ENCODE assay signal across 14 cellular contexts in the genomic region with DNA sequence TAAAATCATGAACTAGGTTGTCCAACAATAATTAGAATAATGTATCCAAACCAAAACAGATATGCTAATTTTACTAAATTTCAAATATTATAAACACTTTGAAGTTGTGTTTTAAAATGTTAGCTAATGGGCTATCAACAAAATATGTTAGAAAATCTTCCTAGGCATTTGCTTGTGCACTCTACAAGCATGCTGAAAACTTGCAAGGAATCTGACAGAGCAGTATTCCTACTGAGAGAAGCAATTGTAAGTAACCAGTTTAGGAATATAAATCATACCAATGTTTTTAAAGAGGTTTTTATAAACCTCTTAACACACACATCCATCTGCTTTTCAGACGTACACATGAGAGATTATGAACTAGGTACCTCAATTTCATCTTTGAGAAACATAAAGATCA.
DNase-seq lines count a peak whose midpoint lies in the region; ATAC-seq, FAIRE-seq and TF ChIP-seq lines count a peak whose summit lies in the region.
"Had no signal": no experiment of that assay in that cellular context is flagged by ENCODE, and none has a peak within 500 bp of the region (broad histone marks: within the 10 kb centered on the region; RNA-seq: fewer than 3 reads in every experiment).

No MANE protein-coding gene starts in this region.

- peaks cover 5% of the 10 kb centered on the region for H3K36me3 ChIP-seq in brain microvascular endothelial cell (replicated peaks)
- H3K36me3 ChIP-seq in kidney (ENCODE audit: control insufficient read depth in 1 of 2, insufficient read depth in 2 of 2, low read length in 2 of 2): no peaks in the 10 kb centered on the region
- H3K36me3 ChIP-seq: HAP-1 had no signal

- no peaks in the 10 kb centered on the region for H3K27me3 Mint-ChIP-seq in activated CD4-positive, alpha-beta memory T cell treated with anti-CD3 and anti-CD28 coated beads for 36 hours
- H3K27me3 Mint-ChIP-seq: CD4-positive, CD25-positive, alpha-beta regulatory T cell had no signal

- H3K4me1 Mint-ChIP-seq in activated CD4-positive, alpha-beta memory T cell treated with anti-CD3 and anti-CD28 coated beads for 36 hours (ENCODE audit: low read depth): no peaks in the 10 kb centered on the region

- no peaks in the 10 kb centered on the region for H3K9me3 ChIP-seq in kidney (ENCODE audit: control insufficient read depth in 1 of 2, low read length in 2 of 2)
- H3K9me3 ChIP-seq: HAP-1 had no signal

- H3K4me3 ChIP-seq in brain microvascular endothelial cell (ENCODE audit: low read depth, low read length) (no peak overlapping the region), kidney (ENCODE audit: low read length in 2 of 2) (no peak overlapping the region)
- H3K4me3 ChIP-seq: HAP-1 had no signal

- H3K4me1 ChIP-seq in kidney (ENCODE audit: control insufficient read depth in 1 of 2, insufficient read depth in 1 of 2, low read depth in 1 of 2, low read length in 2 of 2): peaks cover 0 to 2% of the 10 kb centered on the region in 2 donors

- H3K27ac Mint-ChIP-seq in activated CD4-positive, alpha-beta memory T cell treated with anti-CD3 and anti-CD28 coated beads for 36 hours: no peak overlapping the region
- H3K27ac Mint-ChIP-seq: CD4-positive, CD25-positive, alpha-beta regulatory T cell had no signal

- TF ChIP-seq CTCF in brain microvascular endothelial cell (IDR thresholded peaks at IDR 0.05; ENCODE audit: low read depth, low read length, missing control alignments) (no peak), kidney (IDR thresholded peaks at IDR 0.05; ENCODE audit: borderline replicate concordance, extremely low read depth, insufficient read depth) (no peak)

- no peaks in the 10 kb centered on the region for H3K9me3 Mint-ChIP-seq in activated CD4-positive, alpha-beta memory T cell treated with anti-CD3 and anti-CD28 coated beads for 36 hours
- H3K9me3 Mint-ChIP-seq: CD4-positive, CD25-positive, alpha-beta regulatory T cell had no signal

- ATAC-seq in GM19351 (IDR thresholded peaks at IDR 0.05; ENCODE audit: unreplicated experiment): no peak
- no peak for ATAC-seq in GM18511 (IDR thresholded peaks at IDR 0.05; ENCODE audit: unreplicated experiment)

- in situ Hi-C loops in brain microvascular endothelial cell (cut with HindIII; ENCODE audit: low pct_ligation_motif_present, low sequenced_read_pairs): no loop called here

- H3K36me3 Mint-ChIP-seq in activated CD4-positive, alpha-beta memory T cell treated with anti-CD3 and anti-CD28 coated beads for 36 hours: peaks cover 11% of the 10 kb centered on the region

- no peaks in the 10 kb centered on the region for H3K27me3 ChIP-seq in brain microvascular endothelial cell (replicated peaks)

- peak; percentile 34 for FAIRE-seq in A204.1 (lab: Jason Lieb, UNC)
- FAIRE-seq in kidney (lab: Jason Lieb, UNC): peak; percentile 44
- FAIRE-seq: RCC 7860 had no signal

- no peak overlapping the region for H3K4me3 Mint-ChIP-seq in activated CD4-positive, alpha-beta memory T cell treated with anti-CD3 and anti-CD28 coated beads for 36 hours
- H3K4me3 Mint-ChIP-seq: CD4-positive, CD25-positive, alpha-beta regulatory T cell had no signal

- H3K27ac ChIP-seq in brain microvascular endothelial cell: peak overlapping the region; percentile 6
- no peak overlapping the region for H3K27ac ChIP-seq in kidney (ENCODE audit: low read depth in 2 of 2, low read length in 2 of 2)

- DNase-seq in HEK293T (ENCODE audit: extremely low spot score): no peak
- DNase-seq in brain microvascular endothelial cell: no peak
- no peak for DNase-seq in kidney
- no peak for DNase-seq in activated CD4-positive, alpha-beta memory T cell treated with anti-CD3 and anti-CD28 coated beads for 36 hours
- DNase-seq in DMS79 (lab: John Stamatoyannopoulos, UW): no peak
- DNase-seq: CD4-positive, CD25-positive, alpha-beta regulatory T cell; DND-41; KG1; NCI-H1694 had no signal

- H3K9ac ChIP-seq in kidney (ENCODE audit: low read length in 2 of 2): no peak overlapping the region

- CTCF ChIA-PET in HEK293T (lab: Yijun Ruan, JAX): no interaction called here
- CTCF ChIA-PET in activated CD4-positive, alpha-beta memory T cell treated with anti-CD3 and anti-CD28 coated beads for 36 hours (lab: Charles Lee): interaction anchor here (1.5 kb wide), 1 partner anchor 10 kb away, joined by 3 read pairs; no protein-coding TSS in a partner anchor

- intact Hi-C loops in kidney (cut with DNase I): no loop called here
- intact Hi-C loops in activated CD4-positive, alpha-beta memory T cell treated with anti-CD3 and anti-CD28 coated beads for 36 hours (cut with micrococcal nuclease): no loop called here

- POLR2A ChIA-PET in HEK293T (lab: Yijun Ruan, JAX): no interaction called here
- POLR2A ChIA-PET in activated CD4-positive, alpha-beta memory T cell treated with anti-CD3 and anti-CD28 coated beads for 36 hours (lab: Charles Lee): no interaction called here

TF ChIP-seq in HEK293T, 16 proteins besides CTCF, POLR2A, EP300 and RAD21:
- TF ChIP-seq BHLHE40 (IDR thresholded peaks at IDR 0.05; ENCODE audit: borderline replicate concordance): no peak
- TF ChIP-seq, protein P1, sequence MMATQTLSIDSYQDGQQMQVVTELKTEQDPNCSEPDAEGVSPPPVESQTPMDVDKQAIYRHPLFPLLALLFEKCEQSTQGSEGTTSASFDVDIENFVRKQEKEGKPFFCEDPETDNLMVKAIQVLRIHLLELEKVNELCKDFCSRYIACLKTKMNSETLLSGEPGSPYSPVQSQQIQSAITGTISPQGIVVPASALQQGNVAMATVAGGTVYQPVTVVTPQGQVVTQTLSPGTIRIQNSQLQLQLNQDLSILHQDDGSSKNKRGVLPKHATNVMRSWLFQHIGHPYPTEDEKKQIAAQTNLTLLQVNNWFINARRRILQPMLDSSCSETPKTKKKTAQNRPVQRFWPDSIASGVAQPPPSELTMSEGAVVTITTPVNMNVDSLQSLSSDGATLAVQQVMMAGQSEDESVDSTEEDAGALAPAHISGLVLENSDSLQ (IDR thresholded peaks at IDR 0.05): peak; percentile 72
- no peak for TF ChIP-seq FOXA1 (IDR thresholded peaks at IDR 0.05)
- TF ChIP-seq SUZ12 (IDR thresholded peaks at IDR 0.05): no peak
- no peak for TF ChIP-seq NFRKB (IDR thresholded peaks at IDR 0.05)
